ENCODE assay signal across 17 cellular contexts in genomic region chr4:178148106-178148505, GRCh38.
A peak's percentile ranks its signal among the peaks of the same experiment; 100 is the strongest.
DNase-seq lines count a peak whose midpoint lies in the region; FAIRE-seq and TF ChIP-seq lines count a peak whose summit lies in the region.
"Had no signal": no experiment of that assay in that cellular context is flagged by ENCODE, and none has a peak within 500 bp of the region (broad histone marks: within the 10 kb centered on the region; RNA-seq: fewer than 3 reads in every experiment).

No MANE protein-coding gene starts in this region.

- peaks cover 2% of the 10 kb centered on the region for H3K9me3 ChIP-seq in adipocyte (ENCODE audit: control insufficient read depth, low read length)
- no peaks in the 10 kb centered on the region for H3K9me3 ChIP-seq in keratinocyte (ENCODE audit: control insufficient read depth, low read depth, low read length)
- no peaks in the 10 kb centered on the region for H3K9me3 ChIP-seq in suprapubic skin
- no peaks in the 10 kb centered on the region for H3K9me3 ChIP-seq in esophagus squamous epithelium
- H3K9me3 ChIP-seq: A549, BE2C had no signal

- H3K9ac ChIP-seq in adipocyte (ENCODE audit: low read length) (peak overlapping the region; percentile 54), keratinocyte (ENCODE audit: control insufficient read depth, extremely low read depth, insufficient read depth, low read length) (no peak overlapping the region)
- H3K9ac ChIP-seq: GM23248 had no signal

- no peaks in the 10 kb centered on the region for H3K27me3 ChIP-seq in adipocyte (replicated peaks; ENCODE audit: control insufficient read depth, insufficient read depth, low read length)
- H3K27me3 ChIP-seq in keratinocyte (ENCODE audit: control insufficient read depth, extremely low read depth, insufficient read depth, low read length): no peaks in the 10 kb centered on the region
- H3K27me3 ChIP-seq in suprapubic skin: no peaks in the 10 kb centered on the region
- no peaks in the 10 kb centered on the region for H3K27me3 ChIP-seq in esophagus squamous epithelium
- H3K27me3 ChIP-seq: BE2C had no signal

- H3K4me3 ChIP-seq in adipocyte (ENCODE audit: low read length) (no peak overlapping the region), keratinocyte (ENCODE audit: control insufficient read depth in 2 of 3, extremely low read depth in 1 of 3, insufficient read depth in 2 of 3, low read depth in 1 of 3, low read length in 3 of 3) (no peak overlapping the region), suprapubic skin (no peak overlapping the region), esophagus squamous epithelium (no peak overlapping the region)
- H3K4me3 ChIP-seq: A549, GM12878, GM23248 had no signal

- H3K4me1 ChIP-seq in adipocyte (ENCODE audit: control insufficient read depth, insufficient read depth, low read length): no peaks in the 10 kb centered on the region
- peaks cover 6% of the 10 kb centered on the region for H3K4me1 ChIP-seq in keratinocyte (ENCODE audit: control insufficient read depth, extremely low read depth, insufficient read depth, low read length)
- no peaks in the 10 kb centered on the region for H3K4me1 ChIP-seq in suprapubic skin
- no peaks in the 10 kb centered on the region for H3K4me1 ChIP-seq in esophagus squamous epithelium
- H3K4me1 ChIP-seq: A549, BE2C had no signal

- no peak for TF ChIP-seq EP300 in suprapubic skin (IDR thresholded peaks at IDR 0.05)

- FAIRE-seq in keratinocyte (lab: Jason Lieb, UNC): peak; percentile 32
- FAIRE-seq: A549, GM12878, GM18507, H54 had no signal

- WGBS in suprapubic skin: 42% methylated on average over 2 of the region's 2 CpGs
- 76 to 77% methylated on average over 2 of the region's 2 CpGs for WGBS in esophagus squamous epithelium, 2 donors

- H3K27ac ChIP-seq in keratinocyte (ENCODE audit: control insufficient read depth, insufficient read depth, low read length) (no peak overlapping the region), suprapubic skin (no peak overlapping the region), esophagus squamous epithelium (no peak overlapping the region)
- H3K27ac ChIP-seq: A549, C4-2B, GM23248, HL-60 had no signal

- no peak overlapping the region for H3K4me2 ChIP-seq in keratinocyte (ENCODE audit: control insufficient read depth, extremely low read depth, insufficient read depth, low read depth, low read length)
- H3K4me2 ChIP-seq: A549 had no signal

- no peaks in the 10 kb centered on the region for H4K20me1 ChIP-seq in keratinocyte (ENCODE audit: control insufficient read depth, extremely low read depth, insufficient read depth, low read length)

- dilution Hi-C loops in keratinocyte (cut with MboI; ENCODE audit: extremely low pct_ligation_motif_present, low sequenced_read_pairs): no loop called here

- H2AFZ ChIP-seq in keratinocyte (ENCODE audit: control insufficient read depth, low read length): peak overlapping the region; percentile 54
- H2AFZ ChIP-seq: GM23248 had no signal

- DNase-seq in ELR (ENCODE audit: low read depth): peak; percentile 6
- DNase-seq in NCI-H524 treated with DMSO at 0.1 percent for 48 hours (lab: John Stamatoyannopoulos, UW): peak; percentile 2
- no peak for DNase-seq in adipocyte (ENCODE audit: low read depth)
- no peak for DNase-seq in keratinocyte (ENCODE audit: low read depth, low spot score)
- DNase-seq in suprapubic skin (ENCODE audit: low spot score in 2 of 2): no peak
- DNase-seq in esophagus squamous epithelium (lab: John Stamatoyannopoulos, UW): no peak
- DNase-seq in epidermal melanocyte (ENCODE audit: insufficient read length, low spot score): no peak
- DNase-seq: BE2C; CD4-positive, alpha-beta memory T cell; DMS53; GM23248 had no signal

- H3K36me3 ChIP-seq in adipocyte (ENCODE audit: control insufficient read depth, insufficient read depth, low read length, severe bottlenecking) (no peaks in the 10 kb centered on the region), keratinocyte (ENCODE audit: control insufficient read depth in 2 of 2, extremely low read depth in 1 of 2, insufficient read depth in 2 of 2, low read length in 2 of 2) (no peaks in the 10 kb centered on the region), suprapubic skin (no peaks in the 10 kb centered on the region), esophagus squamous epithelium (no peaks in the 10 kb centered on the region)
- H3K36me3 ChIP-seq: BE2C had no signal

- no peak for TF ChIP-seq POLR2A in suprapubic skin (IDR thresholded peaks at IDR 0.05)
- TF ChIP-seq POLR2A in esophagus squamous epithelium (IDR thresholded peaks at IDR 0.05): no peak

- TF ChIP-seq CTCF in keratinocyte (optimal IDR thresholded peaks at IDR 0.05 in 1 of 3, IDR thresholded peaks at IDR 0.05 in 1 of 3, conservative IDR thresholded peaks at IDR 0.05 in 1 of 3; ENCODE audit: extremely low read depth in 1 of 3, insufficient read depth in 2 of 3, low read length in 3 of 3) (no peak), suprapubic skin (IDR thresholded peaks at IDR 0.05) (no peak), esophagus squamous epithelium (IDR thresholded peaks at IDR 0.05) (no peak)

- no peaks in the 10 kb centered on the region for H3K9me1 ChIP-seq in keratinocyte (ENCODE audit: control insufficient read depth, extremely low read depth, insufficient read depth, low read length)

- intact Hi-C loops in esophagus squamous epithelium (cut with DNase I): no loop called here

- no peaks in the 10 kb centered on the region for H3K79me2 ChIP-seq in keratinocyte (ENCODE audit: control insufficient read depth, insufficient read depth, low read length)

Comparison
In these comparisons a context has a peak if more than half of its experiments do, and no peak if none do; other contexts are left out.
1. DNase-seq: peak in ELR (single experiment) and NCI-H524 treated with DMSO at 0.1 percent for 48 hours (single experiment); none in adipocyte (single experiment), keratinocyte (single experiment), suprapubic skin (0 of 2), esophagus squamous epithelium (single experiment) and epidermal melanocyte (single experiment).